ENCODE assay signal across 9 cellular contexts in genomic region chr3:15527031-15527459, GRCh38. TPM values are rescaled to one million over a fixed set of nuclear protein-coding genes. Genes with fewer than 3 reads are reported as not detected.
DNase-seq lines count a peak whose midpoint lies in the region; ATAC-seq and TF ChIP-seq lines count a peak whose summit lies in the region.
"Had no signal": no experiment of that assay in that cellular context is flagged by ENCODE, and none has a peak within 500 bp of the region (broad histone marks: within the 10 kb centered on the region; RNA-seq: fewer than 3 reads in every experiment).

No MANE protein-coding gene starts in this region.

- no peaks in the 10 kb centered on the region for H3K9me3 Mint-ChIP-seq in activated naive CD4-positive, alpha-beta T cell treated with anti-CD3 and anti-CD28 coated beads for 36 hours
- H3K9me3 Mint-ChIP-seq in activated naive CD4-positive, alpha-beta T cell treated with anti-CD3 and anti-CD28 coated beads, Interleukin-2, amount 10 ng/mL, durations not matched to agents 7 days and 5 days: no peaks in the 10 kb centered on the region
- H3K9me3 Mint-ChIP-seq in stimulated activated effector memory CD8-positive, alpha-beta T cell treated with anti-CD3 and anti-CD28 coated beads, Interleukin-12 subunit alpha, Interleukin-12 subunit beta, amount 100 ng/mL, for 72 hours: peaks cover 2% of the 10 kb centered on the region
- H3K9me3 Mint-ChIP-seq: nephron had no signal

- H3K36me3 ChIP-seq in right atrium auricular region (no peaks in the 10 kb centered on the region), uterus (no peaks in the 10 kb centered on the region)

- peaks cover 14% of the 10 kb centered on the region for H3K4me1 Mint-ChIP-seq in activated naive CD4-positive, alpha-beta T cell treated with anti-CD3 and anti-CD28 coated beads for 36 hours (ENCODE audit: low read depth)
- H3K4me1 Mint-ChIP-seq in activated naive CD4-positive, alpha-beta T cell treated with anti-CD3 and anti-CD28 coated beads, Interleukin-2, amount 10 ng/mL, durations not matched to agents 7 days and 5 days: peaks cover 29% of the 10 kb centered on the region
- peaks cover 35% of the 10 kb centered on the region for H3K4me1 Mint-ChIP-seq in stimulated activated effector memory CD8-positive, alpha-beta T cell treated with anti-CD3 and anti-CD28 coated beads, Interleukin-12 subunit alpha, Interleukin-12 subunit beta, amount 100 ng/mL, for 72 hours

- H3K4me1 ChIP-seq in right atrium auricular region (peaks cover 0 to 30% of the 10 kb centered on the region in 2 donors), uterus (no peaks in the 10 kb centered on the region)

- ATAC-seq in SK-N-SH treated with all-trans-retinoic acid at 6 μM for 48 hours (peak; percentile 92), GM19328 (IDR thresholded peaks at IDR 0.05; ENCODE audit: unreplicated experiment) (no peak)
- ATAC-seq in stimulated activated effector memory CD8-positive, alpha-beta T cell treated with anti-CD3 and anti-CD28 coated beads, Interleukin-12 subunit alpha, Interleukin-12 subunit beta, amount 100 ng/mL, for 72 hours: no peak

- H3K27me3 Mint-ChIP-seq in activated naive CD4-positive, alpha-beta T cell treated with anti-CD3 and anti-CD28 coated beads for 36 hours (ENCODE audit: low read depth): peaks cover 2% of the 10 kb centered on the region
- peaks cover 5% of the 10 kb centered on the region for H3K27me3 Mint-ChIP-seq in activated naive CD4-positive, alpha-beta T cell treated with anti-CD3 and anti-CD28 coated beads, Interleukin-2, amount 10 ng/mL, durations not matched to agents 7 days and 5 days

- H3K9me3 ChIP-seq in right atrium auricular region (no peaks in the 10 kb centered on the region), uterus (no peaks in the 10 kb centered on the region)

- TF ChIP-seq CTCF in right atrium auricular region (IDR thresholded peaks at IDR 0.05): peak in 1 of 2 donors; percentile 51
- no peak for TF ChIP-seq CTCF in uterus (IDR thresholded peaks at IDR 0.05)

- H3K27me3 ChIP-seq in right atrium auricular region (no peaks in the 10 kb centered on the region), uterus (no peaks in the 10 kb centered on the region)

- no peak overlapping the region for H3K4me3 Mint-ChIP-seq in activated naive CD4-positive, alpha-beta T cell treated with anti-CD3 and anti-CD28 coated beads for 36 hours
- H3K4me3 Mint-ChIP-seq in activated naive CD4-positive, alpha-beta T cell treated with anti-CD3 and anti-CD28 coated beads, Interleukin-2, amount 10 ng/mL, durations not matched to agents 7 days and 5 days: no peak overlapping the region
- no peak overlapping the region for H3K4me3 Mint-ChIP-seq in stimulated activated effector memory CD8-positive, alpha-beta T cell treated with anti-CD3 and anti-CD28 coated beads, Interleukin-12 subunit alpha, Interleukin-12 subunit beta, amount 100 ng/mL, for 72 hours
- H3K4me3 Mint-ChIP-seq: nephron had no signal

- CTCF ChIA-PET in activated naive CD4-positive, alpha-beta T cell treated with anti-CD3 and anti-CD28 coated beads for 36 hours (lab: Charles Lee): interaction anchor here (0.6 to 1.3 kb wide), 3 partner anchors 9 to 38 kb away, joined by 3 to 6 read pairs (median 6); no protein-coding TSS in a partner anchor
- CTCF ChIA-PET in activated naive CD4-positive, alpha-beta T cell treated with anti-CD3 and anti-CD28 coated beads, Interleukin-2, amount 10 ng/mL, durations not matched to agents 7 days and 5 days (lab: Charles Lee): interaction anchor here (0.8 to 1.4 kb wide), 7 partner anchors 8 to 259 kb away, joined by 3 to 7 read pairs (median 3); no protein-coding TSS in a partner anchor

- H3K4me3 ChIP-seq in right atrium auricular region: no peak overlapping the region
- no peak overlapping the region for H3K4me3 ChIP-seq in uterus

- no peaks in the 10 kb centered on the region for H3K36me3 Mint-ChIP-seq in activated naive CD4-positive, alpha-beta T cell treated with anti-CD3 and anti-CD28 coated beads for 36 hours (ENCODE audit: low read depth)
- H3K36me3 Mint-ChIP-seq in activated naive CD4-positive, alpha-beta T cell treated with anti-CD3 and anti-CD28 coated beads, Interleukin-2, amount 10 ng/mL, durations not matched to agents 7 days and 5 days: peaks cover 2% of the 10 kb centered on the region
- H3K36me3 Mint-ChIP-seq in stimulated activated effector memory CD8-positive, alpha-beta T cell treated with anti-CD3 and anti-CD28 coated beads, Interleukin-12 subunit alpha, Interleukin-12 subunit beta, amount 100 ng/mL, for 72 hours: no peaks in the 10 kb centered on the region

- no peak overlapping the region for H3K27ac Mint-ChIP-seq in activated naive CD4-positive, alpha-beta T cell treated with anti-CD3 and anti-CD28 coated beads for 36 hours
- no peak overlapping the region for H3K27ac Mint-ChIP-seq in activated naive CD4-positive, alpha-beta T cell treated with anti-CD3 and anti-CD28 coated beads, Interleukin-2, amount 10 ng/mL, durations not matched to agents 7 days and 5 days
- H3K27ac Mint-ChIP-seq in stimulated activated effector memory CD8-positive, alpha-beta T cell treated with anti-CD3 and anti-CD28 coated beads, Interleukin-12 subunit alpha, Interleukin-12 subunit beta, amount 100 ng/mL, for 72 hours: no peak overlapping the region
- H3K27ac Mint-ChIP-seq: nephron had no signal

- intact Hi-C loops in activated naive CD4-positive, alpha-beta T cell treated with anti-CD3 and anti-CD28 coated beads for 36 hours (cut with micrococcal nuclease): no loop called here
- intact Hi-C loops in uterus (cut with DNase I; ENCODE audit: low total_unique reads): no loop called here

- DNase-seq in activated naive CD4-positive, alpha-beta T cell treated with anti-CD3 and anti-CD28 coated beads for 36 hours: peak; percentile 16
- DNase-seq in activated naive CD4-positive, alpha-beta T cell treated with anti-CD3 and anti-CD28 coated beads, Interleukin-2, amount 10 ng/mL, durations not matched to agents 7 days and 5 days: no peak
- peak; percentile 58 for DNase-seq in right atrium auricular region (ENCODE audit: low spot score)
- DNase-seq in uterus: peak; percentile 28 to 50
- DNase-seq in NCI-H1105 treated with DMSO at 0.1 percent for 48 hours (lab: John Stamatoyannopoulos, UW): no peak
- no peak for DNase-seq in stimulated activated effector memory CD8-positive, alpha-beta T cell treated with anti-CD3 and anti-CD28 coated beads, Interleukin-12 subunit alpha, Interleukin-12 subunit beta, amount 100 ng/mL, for 72 hours (ENCODE audit: low spot score in 2 of 2)

- H3K27ac ChIP-seq in right atrium auricular region (peak overlapping the region in 1 of 2 donors; percentile 27), uterus (no peak overlapping the region)

- no peak for TF ChIP-seq POLR2A in uterus (IDR thresholded peaks at IDR 0.05)

TF ChIP-seq in SK-N-SH treated with all-trans-retinoic acid at 6 μM for 48 hours, 23 proteins besides CTCF, POLR2A, EP300 and RAD21 (continues in another document):
- peak; percentile 92 for TF ChIP-seq ISL1 (CRISPR knock-in tag; IDR thresholded peaks at IDR 0.05)
- no peak for TF ChIP-seq OSR1 (CRISPR knock-in tag; IDR thresholded peaks at IDR 0.05)
- no peak for TF ChIP-seq ZNF70 (CRISPR knock-in tag; IDR thresholded peaks at IDR 0.05)
- 0 out of 2 replicates have a peak, but pooled peaks have one; percentile 32 for TF ChIP-seq BACH2 (CRISPR knock-in tag; IDR thresholded peaks at IDR 0.05; ENCODE audit: borderline replicate concordance)
- no peak; the same call in 1 of the 2 replicates for TF ChIP-seq SNAI2 (CRISPR knock-in tag; IDR thresholded peaks at IDR 0.05)
- TF ChIP-seq ARNTL (CRISPR knock-in tag; IDR thresholded peaks at IDR 0.05; ENCODE audit: borderline replicate concordance, low read depth): no peak
- no peak for TF ChIP-seq ZFP30 (CRISPR knock-in tag; IDR thresholded peaks at IDR 0.05)
- peak; percentile 85; the same call in 1 of the 2 replicates for TF ChIP-seq ESRRG (CRISPR knock-in tag; IDR thresholded peaks at IDR 0.05)
- no peak for TF ChIP-seq TOX (CRISPR knock-in tag; IDR thresholded peaks at IDR 0.05; ENCODE audit: borderline replicate concordance)
- TF ChIP-seq CSRNP3 (CRISPR knock-in tag; IDR thresholded peaks at IDR 0.05): peak; percentile 72
- peak; percentile 97 for TF ChIP-seq TCF4 (CRISPR knock-in tag; IDR thresholded peaks at IDR 0.05; ENCODE audit: borderline replicate concordance)
- no peak for TF ChIP-seq RARB (CRISPR knock-in tag; IDR thresholded peaks at IDR 0.05)
- TF ChIP-seq CREB5 (CRISPR knock-in tag; IDR thresholded peaks at IDR 0.05; ENCODE audit: low read depth): no peak

RNA-seq across cellular contexts. Expression of gene COLQ, which starts 5.5 kb away (rescaled TPM):
- under 1 TPM; 0.25 to 0.62 TPM for total RNA-seq in activated naive CD4-positive, alpha-beta T cell treated with anti-CD3 and anti-CD28 coated beads for 36 hours
- total RNA-seq in right atrium auricular region: 10 to 100 TPM; 24.3 to 38.3 TPM
- total RNA-seq in uterus: 10 to 100 TPM in 1 of 4 donors, 1 to 10 TPM in 3; 2.6 to 21.3 (median 4.0) TPM

Comparison
In these comparisons a context has a peak if more than half of its experiments do, and no peak if none do; other contexts are left out.
1. DNase-seq: peak in activated naive CD4-positive, alpha-beta T cell treated with anti-CD3 and anti-CD28 coated beads for 36 hours (single experiment), right atrium auricular region (single experiment) and uterus (2 of 2); none in activated naive CD4-positive, alpha-beta T cell treated with anti-CD3 and anti-CD28 coated beads, Interleukin-2, amount 10 ng/mL, durations not matched to agents 7 days and 5 days (single experiment), NCI-H1105 treated with DMSO at 0.1 percent for 48 hours (single experiment) and stimulated activated effector memory CD8-positive, alpha-beta T cell treated with anti-CD3 and anti-CD28 coated beads, Interleukin-12 subunit alpha, Interleukin-12 subunit beta, amount 100 ng/mL, for 72 hours (0 of 2).